7 cellular contexts compared by ENCODE assay signal in genomic region chr17:4304417-4305027, GRCh38. TPM values are rescaled to one million over a fixed set of nuclear protein-coding genes. Genes with fewer than 3 reads are reported as not detected.
A peak's percentile ranks its signal among the peaks of the same experiment; 100 is the strongest.
DNase-seq lines count a peak whose midpoint lies in the region; ATAC-seq and TF ChIP-seq lines count a peak whose summit lies in the region.

No MANE protein-coding gene starts in this region.

- DNase-seq in NCI-H128 (lab: John Stamatoyannopoulos, UW; ENCODE audit: unreplicated experiment) (peak; percentile 27), WERI-Rb-1 (peak; percentile 42), coronary artery (ENCODE audit: low spot score) (no peak), lung (ENCODE audit: low spot score) (peak; percentile 51)
- DNase-seq in stimulated activated CD8-positive, alpha-beta memory T cell treated with anti-CD3 and anti-CD28 coated beads, Interleukin-4, amount 100 ng/mL, for 48 hours: peak; percentile 70

- no peak overlapping the region for H3K27ac ChIP-seq in WERI-Rb-1
- H3K27ac ChIP-seq in coronary artery: no peak overlapping the region
- no peak overlapping the region for H3K27ac ChIP-seq in lung (ENCODE audit: low read depth in 1 of 2, low read length in 1 of 2)

- ATAC-seq in lung (ENCODE audit: insufficient read depth, low FRiP score): no peak
- ATAC-seq in GM21576 (IDR thresholded peaks at IDR 0.05; ENCODE audit: unreplicated experiment): no peak

- peaks cover 5 to 19% of the 10 kb centered on the region in 2 donors for H3K4me1 ChIP-seq in lung (ENCODE audit: control insufficient read depth in 2 of 2, insufficient read depth in 2 of 2, low read length in 2 of 2)

- peaks cover 36% of the 10 kb centered on the region for H3K36me3 ChIP-seq in WERI-Rb-1
- H3K36me3 ChIP-seq in lung (ENCODE audit: control insufficient read depth in 2 of 2, insufficient read depth in 2 of 2, low read length in 2 of 2): peaks cover 3 to 4% of the 10 kb centered on the region in 2 donors

- H3K4me3 ChIP-seq in WERI-Rb-1 (ENCODE audit: low read depth, low read length): no peak overlapping the region
- H3K4me3 ChIP-seq in coronary artery: no peak overlapping the region
- no peak overlapping the region for H3K4me3 ChIP-seq in lung

- WGBS in lung, 2 donors: 50 to 51% methylated on average over 6 of the region's 6 CpGs

- H3K9me3 ChIP-seq in WERI-Rb-1 (ENCODE audit: severe bottlenecking): no peaks in the 10 kb centered on the region
- peaks cover 0 to 2% of the 10 kb centered on the region in 2 donors for H3K9me3 ChIP-seq in lung (ENCODE audit: control insufficient read depth in 2 of 2, insufficient read depth in 1 of 2, low read length in 1 of 2)

- H3K27me3 ChIP-seq in WERI-Rb-1 (ENCODE audit: insufficient read depth, low read depth, severe bottlenecking) (no peaks in the 10 kb centered on the region), lung (ENCODE audit: control insufficient read depth, insufficient read depth) (no peaks in the 10 kb centered on the region)

- peak; percentile 72 for TF ChIP-seq CTCF in GM12872 (IDR thresholded peaks at IDR 0.05; ENCODE audit: insufficient read depth, low read depth, low read length)
- TF ChIP-seq CTCF in WERI-Rb-1 (IDR thresholded peaks at IDR 0.05; ENCODE audit: low read depth, low read length): peak; percentile 50
- peak; percentile 74 for TF ChIP-seq CTCF in coronary artery (IDR thresholded peaks at IDR 0.05)
- TF ChIP-seq CTCF in lung (IDR thresholded peaks at IDR 0.05; ENCODE audit: control extremely low read depth, extremely low read depth): peak; percentile 41

RNA-seq across cellular contexts. Expression of gene ANKFY1, which starts 40.7 kb away (rescaled TPM):
- 10 to 100 TPM; 58.2 to 60.2 TPM for total RNA-seq in lung
- 10 to 100 TPM; 11.4 to 19.4 TPM for polyA plus RNA-seq in lung
